Comparison of ENCODE assay signal across 8 cellular contexts in genomic region chr4:88007304-88008132, GRCh38. TPM values are rescaled to one million over a fixed set of nuclear protein-coding genes. Genes with fewer than 3 reads are reported as not detected.
DNase-seq lines count a peak whose midpoint lies in the region; ATAC-seq and TF ChIP-seq lines count a peak whose summit lies in the region.

TSS of gene PKD2 (plus strand) at chr4:88007635. CDS start at chr4:88007734, 99 bp downstream.

- ATAC-seq in GM23338: peak; percentile 85
- ATAC-seq in left cardiac atrium: peak; percentile 95 to 97

- no peaks in the 10 kb centered on the region for H3K9me2 ChIP-seq in GM23338 (ENCODE audit: insufficient read depth)

- peaks cover 19% of the 10 kb centered on the region for H3K27me3 Mint-ChIP-seq in GM23338 (ENCODE audit: insufficient read depth, low read depth, poor library complexity)

- peak within 1 kb of the TSS; percentile 90 for H3K4me3 Mint-ChIP-seq in GM23338

- no peaks in the 10 kb centered on the region for H3K36me3 ChIP-seq in GM23338 (ENCODE audit: insufficient read depth)
- H3K36me3 ChIP-seq in adrenal gland (replicated peaks in 1 of 2): no peaks in the 10 kb centered on the region
- H3K36me3 ChIP-seq in prostate gland: no peaks in the 10 kb centered on the region

- H3K36me3 Mint-ChIP-seq in GM23338 (ENCODE audit: low read depth): no peaks in the 10 kb centered on the region; the same call in 2 of the 3 replicates

- peak within 1 kb of the TSS; percentile 77; the same call in 1 of the 2 replicates for H2AFZ ChIP-seq in GM23338

- peaks cover 32% of the 10 kb centered on the region for H4K20me1 ChIP-seq in GM23338 (replicated peaks; ENCODE audit: insufficient read depth)

- peaks cover 45% of the 10 kb centered on the region for H3K4me1 ChIP-seq in GM23338 (ENCODE audit: insufficient read depth)
- peaks cover 13 to 42% of the 10 kb centered on the region in 2 donors for H3K4me1 ChIP-seq in adrenal gland (replicated peaks in 1 of 2)
- H3K4me1 ChIP-seq in prostate gland (replicated peaks): no peaks in the 10 kb centered on the region

- H3K9me3 ChIP-seq in adrenal gland (replicated peaks in 1 of 3) (no peaks in the 10 kb centered on the region), prostate gland (no peaks in the 10 kb centered on the region)

- H3K79me2 ChIP-seq in GM23338 (replicated peaks; ENCODE audit: insufficient read depth): peaks cover 46% of the 10 kb centered on the region

- H3K4me3 ChIP-seq in GM23338: peak within 1 kb of the TSS; percentile 68
- H3K4me3 ChIP-seq in LNCaP clone FGC (ENCODE audit: low read depth, low read length): peak within 1 kb of the TSS; percentile 64
- H3K4me3 ChIP-seq in adrenal gland: peak within 1 kb of the TSS; percentile 39 to 97 (median 70)
- peak within 1 kb of the TSS; percentile 72 to 86 for H3K4me3 ChIP-seq in prostate gland

- H3K27me3 ChIP-seq in GM23338 (ENCODE audit: insufficient read depth) (peaks cover 21% of the 10 kb centered on the region), adrenal gland (no peaks in the 10 kb centered on the region), prostate gland (replicated peaks; ENCODE audit: insufficient read depth) (no peaks in the 10 kb centered on the region)

- peak within 1 kb of the TSS; percentile 73; the same call in 1 of the 2 replicates for H3K27ac Mint-ChIP-seq in GM23338

- TF ChIP-seq POLR2A in adrenal gland (IDR thresholded peaks at IDR 0.05): peak; percentile 60 to 77
- TF ChIP-seq POLR2A in prostate gland (IDR thresholded peaks at IDR 0.05): peak; percentile 68

- 0 to 1% (median 0%) methylated on average over 31 to 117 of the region's 117 CpGs for WGBS in adrenal gland, 4 donors
- 1% methylated on average over 62 of the region's 117 CpGs for WGBS in prostate gland

- intact Hi-C loops in adrenal gland (cut with DNase I) (no loop called here), left cardiac atrium (cut with DNase I) (no loop called here), prostate gland (cut with DNase I) (loop anchor here (10.0 kb wide), 1 partner anchor 517 kb away; the partner anchor contains the start of gene PYURF)

- H3K4me1 Mint-ChIP-seq in GM23338: peaks cover 41% of the 10 kb centered on the region

- H3K27ac ChIP-seq in GM23338 (ENCODE audit: low read depth) (no peak within 1 kb of the TSS), adrenal gland (peak within 1 kb of the TSS in 4 of 5 donors; percentile 61 to 91 (median 80)), prostate gland (peak within 1 kb of the TSS; percentile 80 to 81)

- H3K9me3 Mint-ChIP-seq in GM23338: no peaks in the 10 kb centered on the region

- TF ChIP-seq CTCF in GM23338 (conservative IDR thresholded peaks at IDR 0.05; ENCODE audit: low read depth in 2 of 2) (no peak), LNCaP clone FGC (IDR thresholded peaks at IDR 0.05; ENCODE audit: control insufficient read depth, extremely low read depth, insufficient read depth) (no peak), adrenal gland (IDR thresholded peaks at IDR 0.05) (no peak), prostate gland (IDR thresholded peaks at IDR 0.05) (no peak)

- H3F3A ChIP-seq in GM23338 (replicated peaks; ENCODE audit: low read depth): no peaks in the 10 kb centered on the region

- peak; percentile 97 for DNase-seq in GM03348 (ENCODE audit: low spot score)
- peak; percentile 88 for DNase-seq in GM23338 (ENCODE audit: low spot score)
- no peak for DNase-seq in LNCaP clone FGC (ENCODE audit: low read depth)
- DNase-seq in T-helper 1 cell: peak; percentile 43 to 78 (median 54)
- peak; percentile 80 to 91 (median 84) for DNase-seq in adrenal gland
- DNase-seq in left cardiac atrium: peak; percentile 91
- DNase-seq in prostate gland (ENCODE audit: low spot score): peak; percentile 76
- DNase-seq in ureter (ENCODE audit: low spot score): peak; percentile 90

- peak within 1 kb of the TSS; percentile 89 for H3K4me2 ChIP-seq in GM23338

TF ChIP-seq in GM23338, 12 proteins besides CTCF, POLR2A, EP300 and RAD21:
- TF ChIP-seq EZH2phosphoT487 (IDR thresholded peaks at IDR 0.05; ENCODE audit: unreplicated experiment): no peak
- no peak for TF ChIP-seq REST (IDR thresholded peaks at IDR 0.05; ENCODE audit: unreplicated experiment)
- TF ChIP-seq JUNB (IDR thresholded peaks at IDR 0.05; ENCODE audit: unreplicated experiment): no peak
- TF ChIP-seq NANOG (IDR thresholded peaks at IDR 0.05; ENCODE audit: borderline replicate concordance): no peak
- TF ChIP-seq ZNF114 (CRISPR knock-in tag; IDR thresholded peaks at IDR 0.05): no peak
- TF ChIP-seq POLR2AphosphoS5 (IDR thresholded peaks at IDR 0.05; ENCODE audit: low read depth): peak; percentile 71
- no peak for TF ChIP-seq ETS1 (IDR thresholded peaks at IDR 0.05)

RNA-seq across cellular contexts. Expression of gene PKD2, which starts in this region (rescaled TPM):
- 34.8 and 45.3 TPM in 2 replicates for total RNA-seq in GM23338 (2014; rRNA removed; shearing (Covaris generic))
- polyA plus RNA-seq in GM23338 (2016; fragmentation: Nextera tagmentation; extraction: Ambion mirVana): 12.8 and 17.9 TPM in 2 replicates
- total RNA-seq in adrenal gland: 10 to 100 TPM; 24.1 to 74.1 (median 45.8) TPM
- polyA plus RNA-seq in adrenal gland: 10 to 100 TPM; 19.2 to 29.9 (median 23.8) TPM
- 10 to 100 TPM; 16.1 to 21.5 TPM for total RNA-seq in left cardiac atrium
- 10 to 100 TPM; 19.0 to 40.3 TPM for total RNA-seq in prostate gland
- 37.0 TPM for total RNA-seq in ureter
